Comparison of ENCODE assay signal across 15 cellular contexts in genomic region chr3:149615731-149616221, GRCh38. TPM values are rescaled to one million over a fixed set of nuclear protein-coding genes. Genes with fewer than 3 reads are reported as not detected.
DNase-seq lines count a peak whose midpoint lies in the region; ATAC-seq and TF ChIP-seq lines count a peak whose summit lies in the region.
"Had no signal": no experiment of that assay in that cellular context is flagged by ENCODE, and none has a peak within 500 bp of the region (broad histone marks: within the 10 kb centered on the region; RNA-seq: fewer than 3 reads in every experiment).

No MANE protein-coding gene starts in this region.

- H3K27me3 ChIP-seq in left lung (peaks cover 0 to 79% of the 10 kb centered on the region in 2 donors), subcutaneous abdominal adipose tissue (ENCODE audit: control insufficient read depth in 5 of 5, insufficient read depth in 4 of 5, low read length in 5 of 5) (no peaks in the 10 kb centered on the region)
- H3K27me3 ChIP-seq: SJCRH30 had no signal

- H3K4me1 ChIP-seq in left lung (peaks cover 4 to 25% of the 10 kb centered on the region in 2 donors), subcutaneous abdominal adipose tissue (ENCODE audit: control insufficient read depth in 5 of 5, insufficient read depth in 5 of 5, low read length in 5 of 5) (peaks cover 3 to 33% (median 18%) of the 10 kb centered on the region in 5 donors)

- peak; percentile 37 for ATAC-seq in left lung

- DNase-seq in HFFc6 (no peak), left lung (no peak), NCI-H510A treated with DMSO at 0.1 percent for 48 hours (lab: John Stamatoyannopoulos, UW) (no peak), retina (no peak), erythroblast (lab: John Stamatoyannopoulos, UW) (no peak), Ammon's horn (ENCODE audit: low spot score) (no peak)
- DNase-seq: activated naive CD4-positive, alpha-beta T cell treated with anti-CD3 and anti-CD28 coated beads, Interleukin-2, amount 50 U/mL, for 16 hours; C1 segment of cervical spinal cord; NCI-H146; NCI-H748 treated with DMSO at 0.1 percent for 48 hours; nucleus accumbens; SJCRH30 had no signal

- H3K4me3 ChIP-seq in left lung (no peak overlapping the region), subcutaneous abdominal adipose tissue (ENCODE audit: low read depth in 1 of 5, low read length in 5 of 5) (no peak overlapping the region)
- H3K4me3 ChIP-seq: lung, SJCRH30 had no signal

- H3K9me3 Mint-ChIP-seq in HFFc6 = no peaks in the 10 kb centered on the region
- no peaks in the 10 kb centered on the region for H3K9me3 Mint-ChIP-seq in brain

- H3K27me3 Mint-ChIP-seq in HFFc6 (ENCODE audit: insufficient read depth) (no peaks in the 10 kb centered on the region; the same call in 1 of the 2 replicates), brain (no peaks in the 10 kb centered on the region)

- H3K9me3 ChIP-seq in left lung (no peaks in the 10 kb centered on the region), subcutaneous abdominal adipose tissue (ENCODE audit: control insufficient read depth in 5 of 5, low read length in 5 of 5) (no peaks in the 10 kb centered on the region)
- H3K9me3 ChIP-seq: SJCRH30 had no signal

- intact Hi-C loops in left lung (cut with DNase I) = no loop called here

- H3K36me3 Mint-ChIP-seq in HFFc6 (ENCODE audit: low read depth) = peaks cover 16% of the 10 kb centered on the region
- H3K36me3 Mint-ChIP-seq in brain = peaks cover 3% of the 10 kb centered on the region

- H3K27ac Mint-ChIP-seq in HFFc6 (peak overlapping the region; percentile 65; the same call in 1 of the 2 replicates), brain (peak overlapping the region in 3 of 5 experiments; percentile 14 to 47 (median 25))

- H3K36me3 ChIP-seq in left lung (no peaks in the 10 kb centered on the region), subcutaneous abdominal adipose tissue (ENCODE audit: control insufficient read depth in 5 of 5, insufficient read depth in 5 of 5, low read length in 5 of 5) (no peaks in the 10 kb centered on the region)

- no peak for TF ChIP-seq POLR2A in erythroblast (IDR thresholded peaks at IDR 0.05; ENCODE audit: low read length)

- no peak for TF ChIP-seq CTCF in HFFc6 (IDR thresholded peaks at IDR 0.05)
- no peak for TF ChIP-seq CTCF in brain (conservative IDR thresholded peaks at IDR 0.05)
- TF ChIP-seq CTCF in left lung (IDR thresholded peaks at IDR 0.05) = no peak

- H3K4me3 Mint-ChIP-seq in HFFc6 (peak overlapping the region; percentile 45; the same call in 1 of the 2 replicates), brain (no peak overlapping the region)

- H3K27ac ChIP-seq in left lung (peak overlapping the region; percentile 39 to 57), subcutaneous abdominal adipose tissue (ENCODE audit: low read depth, low read length) (peak overlapping the region; percentile 56)
- H3K27ac ChIP-seq: SJCRH30 had no signal

- H3K9ac ChIP-seq in subcutaneous abdominal adipose tissue (ENCODE audit: low read length in 5 of 5) = no peak overlapping the region

- H3K4me1 Mint-ChIP-seq in HFFc6 (ENCODE audit: low read depth) (peaks cover 59% of the 10 kb centered on the region), brain (peaks cover 60% of the 10 kb centered on the region)

RNA-seq across cellular contexts. Expression of gene WWTR1, which starts 42.0 kb away (rescaled TPM):
- 10 to 100 TPM; 41.5 to 49.7 (median 45.5) TPM for total RNA-seq in HFFc6 (2021; fragmentation: NEBNext Ultra II Directional; extraction: Animal tissue kit (Norgen Biotek cat#: 25700))
- 7.4 TPM for polyA plus RNA-seq in brain (ENCODE audit: insufficient read depth, low read depth, low replicate concordance)
- total RNA-seq in left lung = 10 to 100 TPM; 74.2 to 76.6 TPM
